8 cellular contexts compared by ENCODE assay signal in genomic region chr10:5446390-5446926, GRCh38. TPM values are rescaled to one million over a fixed set of nuclear protein-coding genes. Genes with fewer than 3 reads are reported as not detected.
DNase-seq lines count a peak whose midpoint lies in the region; ATAC-seq and TF ChIP-seq lines count a peak whose summit lies in the region.

No MANE protein-coding gene starts in this region.

- intact Hi-C loops in adrenal gland (cut with DNase I) (loop anchor here in 1 of 2 donors (10.0 kb wide), 1 partner anchor 428 kb away; no protein-coding TSS in a partner anchor), left ventricle myocardium inferior (cut with micrococcal nuclease) (no loop called here)

- H2AFZ ChIP-seq in SU-DHL-6 (ENCODE audit: low read depth, low read length, severe bottlenecking), result peak overlapping the region; percentile 61

- H3K4me3 ChIP-seq in HUES6 (ENCODE audit: low read depth, low read length) (peak overlapping the region; percentile 76), SU-DHL-6 (ENCODE audit: insufficient read depth, low read length, poor library complexity, severe bottlenecking) (peak overlapping the region; percentile 80), adrenal gland (peak overlapping the region in 2 of 4 donors; percentile 15 to 63), left ventricle myocardium inferior (peak overlapping the region; percentile 65), upper lobe of left lung (peak overlapping the region; percentile 11 to 51 (median 44))

- H3K4me1 ChIP-seq in HUES6 (ENCODE audit: control insufficient read depth, insufficient read depth, low read length) (peaks cover 33% of the 10 kb centered on the region), adrenal gland (replicated peaks in 1 of 2) (peaks cover 0 to 16% of the 10 kb centered on the region in 2 donors), left ventricle myocardium inferior (peaks cover 9% of the 10 kb centered on the region), upper lobe of left lung (peaks cover 3 to 17% (median 7%) of the 10 kb centered on the region in 4 donors)

- H3K27me3 ChIP-seq in HUES6 (ENCODE audit: control insufficient read depth, insufficient read depth, low read length) (no peaks in the 10 kb centered on the region), SU-DHL-6 (ENCODE audit: low read length) (no peaks in the 10 kb centered on the region), adrenal gland (no peaks in the 10 kb centered on the region), left ventricle myocardium inferior (ENCODE audit: low read depth) (no peaks in the 10 kb centered on the region), upper lobe of left lung (no peaks in the 10 kb centered on the region)

- peaks cover 6% of the 10 kb centered on the region; the same call in 1 of the 2 replicates for H3K36me3 ChIP-seq in HUES6 (ENCODE audit: control insufficient read depth, insufficient read depth, low read length)
- 0 out of 2 replicates have a peak, but pooled peaks cover 5% of the 10 kb centered on the region for H3K36me3 ChIP-seq in SU-DHL-6 (ENCODE audit: low read length)
- no peaks in the 10 kb centered on the region for H3K36me3 ChIP-seq in adrenal gland (replicated peaks in 1 of 2)
- no peaks in the 10 kb centered on the region for H3K36me3 ChIP-seq in left ventricle myocardium inferior
- no peaks in the 10 kb centered on the region for H3K36me3 ChIP-seq in upper lobe of left lung

- peak; percentile 36 for ATAC-seq in GM18861 (IDR thresholded peaks at IDR 0.05; ENCODE audit: unreplicated experiment)
- ATAC-seq in upper lobe of left lung (ENCODE audit: low FRiP score in 2 of 2), result peak; percentile 96 to 97

- H3K4me3 Mint-ChIP-seq in progenitor cell of endocrine pancreas (ENCODE audit: low read depth), result peak overlapping the region; percentile 95

- no peak for TF ChIP-seq CTCF in SU-DHL-6 (IDR thresholded peaks at IDR 0.05; ENCODE audit: insufficient read depth, low read length, poor library complexity, severe bottlenecking)
- no peak for TF ChIP-seq CTCF in adrenal gland (IDR thresholded peaks at IDR 0.05)
- TF ChIP-seq CTCF in left ventricle myocardium inferior (IDR thresholded peaks at IDR 0.05; ENCODE audit: borderline replicate concordance), result no peak
- no peak for TF ChIP-seq CTCF in progenitor cell of endocrine pancreas (IDR thresholded peaks at IDR 0.05; ENCODE audit: unreplicated experiment)
- TF ChIP-seq CTCF in upper lobe of left lung (IDR thresholded peaks at IDR 0.05), result no peak

- no peaks in the 10 kb centered on the region for H3K9me2 ChIP-seq in SU-DHL-6 (replicated peaks; ENCODE audit: insufficient read depth, low read length)

- H4K20me1 ChIP-seq in SU-DHL-6 (ENCODE audit: low read depth, low read length), result no peaks in the 10 kb centered on the region

- peaks cover 31% of the 10 kb centered on the region for H3K79me2 ChIP-seq in SU-DHL-6 (ENCODE audit: insufficient read depth, low read length)

- H3K27ac ChIP-seq in HUES6 (ENCODE audit: low read depth, low read length) (0 out of 2 replicates have a peak overlapping the region, but pooled peaks have one; percentile 31), SU-DHL-6 (ENCODE audit: low read depth, low read length) (peak overlapping the region; percentile 45), adrenal gland (peak overlapping the region in 4 of 5 donors; percentile 35 to 66 (median 58)), left ventricle myocardium inferior (replicated peaks) (peak overlapping the region; percentile 76), upper lobe of left lung (peak overlapping the region; percentile 60 to 68 (median 64))

- H3K4me2 ChIP-seq in SU-DHL-6 (ENCODE audit: low read depth, low read length, poor library complexity, severe bottlenecking), result peak overlapping the region; percentile 99

- peak overlapping the region; percentile 95 for H3K27ac Mint-ChIP-seq in progenitor cell of endocrine pancreas

- H3K4me1 Mint-ChIP-seq in progenitor cell of endocrine pancreas (ENCODE audit: low read depth), result peaks cover 31% of the 10 kb centered on the region

- no peak for TF ChIP-seq EP300 in upper lobe of left lung (IDR thresholded peaks at IDR 0.05)

- no peaks in the 10 kb centered on the region for H3K27me3 Mint-ChIP-seq in progenitor cell of endocrine pancreas

- DNase-seq in adrenal gland (peak; percentile 87 to 96 (median 93)), left ventricle myocardium inferior (peak; percentile 92), progenitor cell of endocrine pancreas (ENCODE audit: low spot score, unreplicated experiment) (peak; percentile 92), upper lobe of left lung (peak; percentile 98)
- DNase-seq in NK-92 treated with Interleukin-12 subunit alpha and Interleukin-12 subunit beta, amount 100 ng/mL, for 24 hours (lab: John Stamatoyannopoulos, UW), result no peak

- 3 to 14% (median 5%) methylated on average over 10 to 23 of the region's 23 CpGs for WGBS in adrenal gland, 4 donors
- 5 to 7% methylated on average over 15 to 21 of the region's 23 CpGs for WGBS in upper lobe of left lung, 2 donors

- H3F3A ChIP-seq in SU-DHL-6 (ENCODE audit: insufficient read depth), result peaks cover 24% of the 10 kb centered on the region

- H3K9me3 Mint-ChIP-seq in progenitor cell of endocrine pancreas (ENCODE audit: low read depth), result no peaks in the 10 kb centered on the region

- H3K9ac ChIP-seq in HUES6 (ENCODE audit: low read length) (peak overlapping the region; percentile 78), SU-DHL-6 (ENCODE audit: low read length) (peak overlapping the region; percentile 65)

- no peaks in the 10 kb centered on the region for H3K9me3 ChIP-seq in HUES6 (ENCODE audit: control insufficient read depth, insufficient read depth, low read depth, low read length)
- no peaks in the 10 kb centered on the region for H3K9me3 ChIP-seq in SU-DHL-6 (ENCODE audit: insufficient read depth, low read length)
- H3K9me3 ChIP-seq in adrenal gland (replicated peaks in 1 of 3), result no peaks in the 10 kb centered on the region
- H3K9me3 ChIP-seq in left ventricle myocardium inferior (replicated peaks), result no peaks in the 10 kb centered on the region
- H3K9me3 ChIP-seq in upper lobe of left lung, result no peaks in the 10 kb centered on the region

- TF ChIP-seq POLR2A in adrenal gland (IDR thresholded peaks at IDR 0.05), result peak in 1 of 2 donors; percentile 87
- TF ChIP-seq POLR2A in upper lobe of left lung (IDR thresholded peaks at IDR 0.05), result peak in 3 of 4 donors; percentile 76 to 98 (median 85)

- H3K36me3 Mint-ChIP-seq in progenitor cell of endocrine pancreas (ENCODE audit: insufficient read depth), result no peaks in the 10 kb centered on the region

RNA-seq across cellular contexts. Expression of gene NET1, which starts 34.1 kb away (rescaled TPM):
- total RNA-seq in adrenal gland (10 to 100 TPM; 13.3 to 26.2 (median 22.1) TPM), left ventricle myocardium inferior (11.3 TPM), progenitor cell of endocrine pancreas (97.5 and 103 TPM in 2 replicates), upper lobe of left lung (10 to 100 TPM; 24.1 to 85.0 (median 47.2) TPM)
- polyA plus RNA-seq in adrenal gland, result 10 to 100 TPM in 2 of 3 donors, 1 to 10 TPM in 1; 8.7 to 14.1 (median 12.4) TPM

RNA-seq across cellular contexts. Expression of gene TUBAL3, which starts 41.8 kb away (rescaled TPM):
- total RNA-seq in adrenal gland (not detected), left ventricle myocardium inferior (0.36 TPM), progenitor cell of endocrine pancreas (not detected in 2 replicates), upper lobe of left lung (under 1 TPM in 1 of 6 donors, not detected in 5; 0.59 TPM)
- not detected for polyA plus RNA-seq in adrenal gland

RNA-seq across cellular contexts. Expression of gene CALML5, which starts 52.9 kb away (rescaled TPM):
- total RNA-seq in adrenal gland, result not detected
- not detected for polyA plus RNA-seq in adrenal gland
- total RNA-seq in left ventricle myocardium inferior, result not detected
- not detected in 2 replicates for total RNA-seq in progenitor cell of endocrine pancreas
- total RNA-seq in upper lobe of left lung, result not detected
